ENCODE assay signal across 6 cellular contexts in genomic region chr19:1606138-1606651, GRCh38. TPM values are rescaled to one million over a fixed set of nuclear protein-coding genes. Genes with fewer than 3 reads are reported as not detected.
DNase-seq lines count a peak whose midpoint lies in the region; ATAC-seq, FAIRE-seq and TF ChIP-seq lines count a peak whose summit lies in the region.

No MANE protein-coding gene starts in this region.

- DNase-seq in HCT116 (ENCODE audit: low read depth, low spot score) (no peak), bronchial epithelial cell (ENCODE audit: low read depth) (no peak), medulla oblongata (ENCODE audit: extremely low spot score) (no peak), cerebellar nuclear complex (lab: John Stamatoyannopoulos, UW) (no peak), GDM1 (lab: John Stamatoyannopoulos, UW) (no peak)

- no peak for ATAC-seq in HCT116

- peaks cover 18 to 55% of the 10 kb centered on the region in 2 experiments; a peak in 3 of 4 replicates for H3K4me1 ChIP-seq in HCT116 (ENCODE audit: control insufficient read depth in 1 of 2, insufficient read depth in 2 of 2, low read length in 2 of 2)
- peaks cover 38 to 43% of the 10 kb centered on the region in 2 experiments for H3K4me1 ChIP-seq in neutrophil (ENCODE audit: control insufficient read depth in 1 of 2, insufficient read depth in 1 of 2, low read depth in 1 of 2, low read length in 1 of 2)

- peak overlapping the region; percentile 81 for H3K27ac ChIP-seq in HCT116 (ENCODE audit: low read depth, low read length)
- H3K27ac ChIP-seq in neutrophil: peak overlapping the region; percentile 90

- H3K4me3 ChIP-seq in HCT116 (replicated peaks in 1 of 2; ENCODE audit: low read depth in 1 of 2, low read length in 2 of 2) (peak overlapping the region; percentile 65 to 97), bronchial epithelial cell (ENCODE audit: low read depth, low read length) (peak overlapping the region; percentile 97), neutrophil (ENCODE audit: low read depth in 1 of 2, low read length in 1 of 2) (peak overlapping the region; percentile 75 to 90)

- H3K9me2 ChIP-seq in HCT116 (ENCODE audit: insufficient read depth): no peaks in the 10 kb centered on the region

- H3K36me3 ChIP-seq in HCT116 (ENCODE audit: control insufficient read depth in 1 of 2, insufficient read depth in 2 of 2, low read length in 2 of 2) (peaks cover 5 to 7% of the 10 kb centered on the region in 2 experiments; a peak in 2 of 4 replicates), bronchial epithelial cell (ENCODE audit: control insufficient read depth, insufficient read depth, low read length) (peaks cover 8% of the 10 kb centered on the region), neutrophil (peaks cover 6% of the 10 kb centered on the region)

- H3K9me3 ChIP-seq in HCT116 (ENCODE audit: control insufficient read depth in 1 of 2, insufficient read depth in 1 of 2, low read depth in 1 of 2, low read length in 2 of 2): no peaks in the 10 kb centered on the region
- no peaks in the 10 kb centered on the region for H3K9me3 ChIP-seq in neutrophil

- CTCF ChIA-PET in HCT116 (lab: Charles Lee): interaction anchor here (1.2 kb wide), 1 partner anchor 47 kb away, joined by 3 read pairs; no protein-coding TSS in a partner anchor

- TF ChIP-seq CTCF in HCT116 (IDR thresholded peaks at IDR 0.05 in 2 of 3, conservative IDR thresholded peaks at IDR 0.05 in 1 of 3; ENCODE audit: borderline replicate concordance in 1 of 3, insufficient read depth in 1 of 3, low read depth in 2 of 3, low read length in 2 of 3) (no peak; a peak in 1 of 6 replicates), bronchial epithelial cell (IDR thresholded peaks at IDR 0.05; ENCODE audit: insufficient read depth, low read length, severe bottlenecking) (no peak), neutrophil (IDR thresholded peaks at IDR 0.05) (no peak)

- BruUV-seq in HCT116 (replicated peaks; lab: Mats Ljungman, UMichigan): no TSS peak

- no peak for TF ChIP-seq RAD21 in HCT116 (IDR thresholded peaks at IDR 0.05; ENCODE audit: low read depth)

- intact Hi-C loops in HCT116 (cut with micrococcal nuclease): loop anchor here (10.0 kb wide), 1 partner anchor 209 kb away; the partner anchor contains the start of gene ATP8B3

- peak overlapping the region; percentile 99 for H3K9ac ChIP-seq in HCT116 (ENCODE audit: low read length)

- H3K79me2 ChIP-seq in HCT116 (ENCODE audit: insufficient read depth, low read length): peaks cover 41% of the 10 kb centered on the region

- POLR2A ChIA-PET in HCT116 (lab: Charles Lee): interaction anchor here (0.6 to 0.9 kb wide), 2 partner anchors 16 to 141 kb away, joined by 3 read pairs; no protein-coding TSS in a partner anchor

- no peak overlapping the region for H2AFZ ChIP-seq in HCT116 (ENCODE audit: low read depth, low read length, poor library complexity, severe bottlenecking)

- no peak for TF ChIP-seq POLR2A in HCT116 (IDR thresholded peaks at IDR 0.05; ENCODE audit: borderline replicate concordance, extremely low read depth, insufficient read depth, insufficient read length)

- peak overlapping the region; percentile 91 for H3K4me2 ChIP-seq in HCT116 (ENCODE audit: low read length)

- H3K27me3 ChIP-seq in HCT116 (ENCODE audit: insufficient read depth, low read length): no peaks in the 10 kb centered on the region
- no peaks in the 10 kb centered on the region for H3K27me3 ChIP-seq in bronchial epithelial cell (ENCODE audit: control insufficient read depth, insufficient read depth, low read length)
- H3K27me3 ChIP-seq in neutrophil: peaks cover 26% of the 10 kb centered on the region

- H4K20me1 ChIP-seq in HCT116 (ENCODE audit: insufficient read depth): 0 out of 2 replicates have a peak, but pooled peaks cover 3% of the 10 kb centered on the region

- RAD21 ChIA-PET in HCT116 (lab: Charles Lee; ENCODE audit: low non-redundant PET in 1 of 2, low total read pairs in 2 of 2, uncharacterized antibody in 2 of 2, unreplicated experiment in 2 of 2): no interaction called here

- FAIRE-seq in bronchial epithelial cell (lab: Jason Lieb, UNC): no peak

TF ChIP-seq in HCT116, 20 proteins besides CTCF, POLR2A, EP300 and RAD21:
- no peak for TF ChIP-seq JUND (IDR thresholded peaks at IDR 0.05)
- no peak for TF ChIP-seq TCF7L2 (IDR thresholded peaks at IDR 0.05; ENCODE audit: borderline replicate concordance, extremely low read depth, insufficient read depth, insufficient read length)
- TF ChIP-seq ELF1 (IDR thresholded peaks at IDR 0.05; ENCODE audit: borderline replicate concordance, low read depth): no peak
- no peak; the same call in 1 of the 2 replicates for TF ChIP-seq CBX3 (IDR thresholded peaks at IDR 0.05; ENCODE audit: low read depth)
- no peak for TF ChIP-seq CEBPB (IDR thresholded peaks at IDR 0.05; ENCODE audit: low read depth)
- TF ChIP-seq EZH2 (IDR thresholded peaks at IDR 0.05): no peak
- no peak for TF ChIP-seq ZFX (IDR thresholded peaks at IDR 0.05)
- no peak for TF ChIP-seq SIN3A (IDR thresholded peaks at IDR 0.05; ENCODE audit: low read depth)

RNA-seq across cellular contexts. Expression of gene UQCR11, which starts 0.9 kb away (rescaled TPM):
- 303 TPM for total RNA-seq in HCT116 (2021; ENCODE audit: unreplicated experiment)
- 208 and 223 TPM in 2 replicates for polyA plus RNA-seq in HCT116 (2012)
- 43.4 and 113 TPM in 2 replicates for total RNA-seq in bronchial epithelial cell

RNA-seq across cellular contexts. Expression of gene MBD3, which starts 13.5 kb away (rescaled TPM):
- total RNA-seq in HCT116 (2021; ENCODE audit: unreplicated experiment) (85.7 TPM), bronchial epithelial cell (64.3 and 75.3 TPM in 2 replicates)
- 47.8 and 52.2 TPM in 2 replicates for polyA plus RNA-seq in HCT116 (2012)

RNA-seq across cellular contexts. Expression of gene MEX3D, which starts 38.1 kb away (rescaled TPM):
- total RNA-seq in HCT116 (2021; ENCODE audit: unreplicated experiment) (69.2 TPM), bronchial epithelial cell (34.2 and 43.4 TPM in 2 replicates)
- polyA plus RNA-seq in HCT116 (2012): 18.0 and 20.6 TPM in 2 replicates

RNA-seq across cellular contexts. Expression of gene TCF3, which starts 46.2 kb away (rescaled TPM):
- total RNA-seq in HCT116 (2021; ENCODE audit: unreplicated experiment): 208 TPM
- 151 and 165 TPM in 2 replicates for polyA plus RNA-seq in HCT116 (2012)
- 68.2 and 84.5 TPM in 2 replicates for total RNA-seq in bronchial epithelial cell
